Comparison of ENCODE assay signal across 25 cellular contexts in genomic region chr11:17408641-17409040, GRCh38. TPM values are rescaled to one million over a fixed set of nuclear protein-coding genes. Genes with fewer than 3 reads are reported as not detected.
"Had no signal": no experiment of that assay in that cellular context is flagged by ENCODE, and none has a peak within 500 bp of the region (broad histone marks: within the 10 kb centered on the region; RNA-seq: fewer than 3 reads in every experiment).

No MANE protein-coding gene starts in this region.

- H3K9me3 Mint-ChIP-seq: activated T-helper 17 cell treated with anti-CD3 and anti-CD28 coated beads, Interleukin-2, amount 50 U/mL, for 72 hours; naive thymus-derived CD8-positive, alpha-beta T cell; neural progenitor cell had no signal

- H3K27me3 Mint-ChIP-seq: activated naive CD8-positive, alpha-beta T cell had no signal

- H3K27ac ChIP-seq: adrenal gland, ascending aorta, brain microvascular endothelial cell, lower lobe of right lung, neural progenitor cell, thoracic aorta, WERI-Rb-1 had no signal

- H3K4me1 Mint-ChIP-seq: activated T-helper 17 cell treated with anti-CD3 and anti-CD28 coated beads, Interleukin-2, amount 50 U/mL, for 72 hours had no signal

- H3K4me3 Mint-ChIP-seq: activated CD8-positive, alpha-beta T cell treated with anti-CD3 and anti-CD28 coated beads, Interleukin-2, amount 10 ng/mL, durations not matched to agents 7 days and 5 days; activated naive CD8-positive, alpha-beta T cell; activated T-helper 17 cell treated with anti-CD3 and anti-CD28 coated beads, Interleukin-2, amount 50 U/mL, for 72 hours; naive thymus-derived CD8-positive, alpha-beta T cell; neural progenitor cell had no signal

- DNase-seq: activated CD4-positive, alpha-beta T cell treated with anti-CD3 and anti-CD28 coated beads, Interleukin-2, amount 50 U/mL, for 1 hour; activated CD4-positive, CD25-positive, alpha-beta regulatory T cell treated with anti-CD3 and anti-CD28 coated beads, Interleukin-2, amount 50 U/mL, for 72 hours; activated CD8-positive, alpha-beta T cell treated with anti-CD3 and anti-CD28 coated beads, Interleukin-2, amount 10 ng/mL, durations not matched to agents 7 days and 5 days; activated naive CD4-positive, alpha-beta T cell; adrenal gland; brain microvascular endothelial cell; central memory CD4-positive, alpha-beta T cell; dermis blood vessel endothelial cell; effector CD8-positive, alpha-beta T cell; erythroblast; foreskin fibroblast; naive thymus-derived CD8-positive, alpha-beta T cell; retina; stimulated activated CD4-positive, alpha-beta T cell treated with anti-CD3 and anti-CD28 coated beads, Interleukin-4, amount 100 ng/mL, for 1 hour; stimulated activated naive CD4-positive, alpha-beta T cell; upper lobe of left lung; WERI-Rb-1 had no signal

- H3K27ac Mint-ChIP-seq: activated CD8-positive, alpha-beta T cell treated with anti-CD3 and anti-CD28 coated beads, Interleukin-2, amount 10 ng/mL, durations not matched to agents 7 days and 5 days; activated naive CD8-positive, alpha-beta T cell; activated T-helper 17 cell treated with anti-CD3 and anti-CD28 coated beads, Interleukin-2, amount 50 U/mL, for 72 hours; progenitor cell of endocrine pancreas had no signal

- H3K36me3 Mint-ChIP-seq: activated naive CD8-positive, alpha-beta T cell; naive thymus-derived CD8-positive, alpha-beta T cell; neural progenitor cell had no signal

RNA-seq across cellular contexts. Expression of gene KCNJ11, which starts 20.2 kb away (rescaled TPM):
- total RNA-seq: ascending aorta, fibroblast of lung had no signal
